In the genomic region with DNA sequence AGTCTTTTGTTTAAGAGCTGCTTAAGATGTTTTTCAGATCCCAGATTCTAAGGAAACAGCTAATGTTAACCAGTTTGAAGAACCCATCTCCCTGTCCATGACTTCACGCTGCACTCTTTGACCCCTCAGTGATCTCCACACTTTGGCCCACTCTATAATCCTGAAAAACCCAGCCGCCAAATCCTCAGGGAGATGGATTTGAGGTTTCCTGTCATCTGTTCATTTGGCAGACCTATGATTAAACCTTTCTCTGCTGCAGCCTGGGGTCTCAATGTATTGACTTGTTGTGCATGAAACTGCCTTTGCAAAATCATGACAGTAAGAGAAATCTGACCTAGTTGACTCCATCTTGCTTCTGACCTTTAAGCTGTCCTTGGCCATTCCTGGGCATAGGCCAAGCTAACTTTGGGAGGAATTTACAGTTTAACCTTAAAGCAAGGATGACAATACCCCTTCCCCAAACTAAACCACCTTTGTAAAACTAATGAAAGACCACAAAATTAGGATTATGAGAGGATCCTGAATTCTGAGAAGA, we compare ENCODE assay signal across 36 cellular contexts. TPM values are rescaled to one million over a fixed set of nuclear protein-coding genes. Genes with fewer than 3 reads are reported as not detected.
"Had no signal": no experiment of that assay in that cellular context is flagged by ENCODE, and none has a peak within 500 bp of the region (broad histone marks: within the 10 kb centered on the region; RNA-seq: fewer than 3 reads in every experiment).

No MANE protein-coding gene starts in this region.

- H3K4me3 Mint-ChIP-seq: activated B cell treated with CpG ODN at 0.5 μM for 24 hours; activated naive CD4-positive, alpha-beta T cell treated with anti-CD3 and anti-CD28 coated beads, Interleukin-2, amount 10 ng/mL, durations not matched to agents 7 days and 5 days; activated naive CD8-positive, alpha-beta T cell; activated naive CD8-positive, alpha-beta T cell treated with anti-CD3 and anti-CD28 coated beads, Interleukin-2, amount 50 U/mL, for 24 hours; brain; IgD-negative memory B cell; T-helper 2 cell treated with Interferon-gamma antibody and Interleukin-4, amounts not matched to agents 5 μg/mL and 100 μg/mL, for 36 hours had no signal

- H3K4me3 ChIP-seq: MG63 had no signal

- H3K9me3 ChIP-seq: MG63 had no signal

- H3K36me3 Mint-ChIP-seq: activated naive CD4-positive, alpha-beta T cell treated with anti-CD3 and anti-CD28 coated beads, Interleukin-2, amount 10 ng/mL, durations not matched to agents 7 days and 5 days; brain; IgD-negative memory B cell had no signal

- H3K9me3 Mint-ChIP-seq: activated B cell treated with CpG ODN at 0.5 μM for 24 hours; activated naive CD4-positive, alpha-beta T cell treated with anti-CD3 and anti-CD28 coated beads, Interleukin-2, amount 10 ng/mL, durations not matched to agents 7 days and 5 days; activated naive CD8-positive, alpha-beta T cell treated with anti-CD3 and anti-CD28 coated beads, Interleukin-2, amount 50 U/mL, for 24 hours; IgD-negative memory B cell; T-helper 2 cell treated with Interferon-gamma antibody and Interleukin-4, amounts not matched to agents 5 μg/mL and 100 μg/mL, for 36 hours had no signal

- ATAC-seq: activated naive CD8-positive, alpha-beta T cell treated with anti-CD3 and anti-CD28 coated beads, Interleukin-2, amount 50 U/mL, for 24 hours; HepG2; Panc1 had no signal

- H3K27ac Mint-ChIP-seq: activated B cell treated with CpG ODN at 0.5 μM for 24 hours; activated naive CD4-positive, alpha-beta T cell treated with anti-CD3 and anti-CD28 coated beads, Interleukin-2, amount 10 ng/mL, durations not matched to agents 7 days and 5 days; activated naive CD8-positive, alpha-beta T cell; activated naive CD8-positive, alpha-beta T cell treated with anti-CD3 and anti-CD28 coated beads, Interleukin-2, amount 50 U/mL, for 24 hours; brain; IgD-negative memory B cell; T-helper 2 cell treated with Interferon-gamma antibody and Interleukin-4, amounts not matched to agents 5 μg/mL and 100 μg/mL, for 36 hours had no signal

- H3K27me3 ChIP-seq: MG63 had no signal

- H3K36me3 ChIP-seq: MG63 had no signal

- DNase-seq: activated B cell treated with CpG ODN at 0.5 μM for 24 hours; activated CD4-positive, alpha-beta T cell treated with anti-CD3 and anti-CD28 coated beads for 4 hours; activated CD4-positive, alpha-beta T cell treated with anti-CD3 and anti-CD28 coated beads, Interleukin-2, amount 50 U/mL, for 4 hours; activated CD4-positive, CD25-positive, alpha-beta regulatory T cell treated with anti-CD3 and anti-CD28 coated beads, Interleukin-2, amount 50 U/mL, for 72 hours; activated CD8-positive, alpha-beta memory T cell treated with anti-CD3 and anti-CD28 coated beads, Interleukin-2, amount 50 U/mL, for 4 hours; activated effector memory CD4-positive, alpha-beta T cell treated with Interleukin-2 at 50 U/mL for 16 hours; activated naive CD4-positive, alpha-beta T cell treated with anti-CD3 and anti-CD28 coated beads, Interleukin-2, amount 10 ng/mL, durations not matched to agents 7 days and 5 days; activated naive CD8-positive, alpha-beta T cell treated with anti-CD3 and anti-CD28 coated beads, Interleukin-2, amount 50 U/mL, for 24 hours; activated T-cell treated with anti-CD3 and anti-CD28 coated beads for 4 hours; activated T-cell treated with anti-CD3 and anti-CD28 coated beads, Interleukin-2, amount 50 U/mL, for 48 hours; anterior cingulate cortex; caudate nucleus; cerebellar nuclear complex; Kasumi-1; KG1; MG63; NCI-H1048; NCI-H1105 treated with DMSO at 0.1 percent for 48 hours; NCI-H1436 treated with DMSO at 0.1 percent for 48 hours; NCI-H1694 treated with DMSO at 0.1 percent for 48 hours; NCI-H2029; NCI-H345; NCI-H510A; NCI-H526; NCI-H774; SHP77 had no signal

- H3K4me1 Mint-ChIP-seq: activated B cell treated with CpG ODN at 0.5 μM for 24 hours; activated naive CD4-positive, alpha-beta T cell treated with anti-CD3 and anti-CD28 coated beads, Interleukin-2, amount 10 ng/mL, durations not matched to agents 7 days and 5 days; activated naive CD8-positive, alpha-beta T cell treated with anti-CD3 and anti-CD28 coated beads, Interleukin-2, amount 50 U/mL, for 24 hours; brain had no signal

- H3K27me3 Mint-ChIP-seq: activated B cell treated with CpG ODN at 0.5 μM for 24 hours had no signal

RNA-seq across cellular contexts. Expression of a gene that starts 11.5 kb away (rescaled TPM):
- total RNA-seq: activated B cell treated with CpG ODN at 0.5 μM for 24 hours; bronchial epithelial cell; HepG2; RPMI7951; T-helper 1 cell treated with Interleukin-12 subunit alpha and Interleukin-12 subunit beta and Interleukin-4 antibody, amounts not matched to agents 30 ng/mL and 1 ng/mL, for 36 hours had no signal
- polyA plus RNA-seq: HepG2, IgD-negative memory B cell had no signal

RNA-seq across cellular contexts. Expression of a gene that starts 47.5 kb away (rescaled TPM):
- total RNA-seq: activated B cell treated with CpG ODN at 0.5 μM for 24 hours; bronchial epithelial cell; HepG2; RPMI7951; SK-MEL-5; T-helper 1 cell treated with Interleukin-12 subunit alpha and Interleukin-12 subunit beta and Interleukin-4 antibody, amounts not matched to agents 30 ng/mL and 1 ng/mL, for 36 hours had no signal
- polyA plus RNA-seq: HepG2, IgD-negative memory B cell had no signal
